22 cellular contexts compared by ENCODE assay signal in the genomic region with DNA sequence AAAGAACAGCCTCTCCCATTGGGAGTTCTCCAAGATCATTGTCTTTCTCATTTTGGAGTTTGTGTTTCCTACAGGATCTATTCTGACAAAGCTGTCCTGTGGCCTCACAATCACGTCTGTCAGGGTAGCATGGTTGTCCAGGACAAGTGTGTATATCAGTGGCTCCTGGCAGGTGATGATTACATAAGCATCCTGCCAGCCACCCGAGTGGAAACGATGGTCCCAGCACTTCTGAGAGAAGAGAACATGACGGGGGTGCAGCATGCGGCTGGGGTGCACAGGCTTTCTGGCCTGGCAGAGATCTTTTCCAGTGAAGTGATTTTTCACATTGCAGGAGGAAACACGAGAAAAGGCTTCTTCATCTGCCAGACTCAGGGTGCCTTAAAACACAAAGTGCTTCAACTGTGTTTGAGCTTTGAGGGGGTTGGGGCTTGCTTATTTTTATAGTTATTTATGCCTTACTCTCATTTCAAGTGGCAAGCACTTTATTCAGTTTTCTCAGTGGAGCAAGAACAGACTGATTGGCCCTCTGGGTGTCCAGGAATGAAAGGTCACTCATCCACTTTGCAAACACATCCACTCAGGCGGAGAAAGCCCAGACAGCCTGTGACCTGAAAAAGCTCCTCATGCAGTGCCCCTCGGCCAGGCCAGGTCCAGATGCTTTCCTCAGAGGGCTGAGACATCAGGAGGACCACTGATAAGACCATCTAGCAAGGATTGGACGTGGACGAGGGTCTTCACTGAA.
"Had no signal": no experiment of that assay in that cellular context is flagged by ENCODE, and none has a peak within 500 bp of the region (broad histone marks: within the 10 kb centered on the region; RNA-seq: fewer than 3 reads in every experiment).

No MANE protein-coding gene starts in this region.

- H3K27me3 ChIP-seq: foreskin keratinocyte, spleen, upper lobe of right lung had no signal

- DNase-seq: activated CD4-positive, alpha-beta memory T cell treated with anti-CD3 and anti-CD28 coated beads, Interleukin-2, amount 10 ng/mL, durations not matched to agents 7 days and 5 days; activated CD4-positive, alpha-beta T cell treated with anti-CD3 and anti-CD28 coated beads, Interleukin-2, amount 10 ng/mL, durations not matched to agents 24 days and 14 days; activated effector memory CD4-positive, alpha-beta T cell treated with Interleukin-2 at 50 U/mL for 16 hours; activated naive CD4-positive, alpha-beta T cell treated with anti-CD3 and anti-CD28 coated beads for 36 hours; activated naive CD8-positive, alpha-beta T cell treated with anti-CD3 and anti-CD28 coated beads, Interleukin-2, amount 10 ng/mL, durations not matched to agents 7 days and 5 days; activated T-cell treated with anti-CD3 and anti-CD28 coated beads, Interleukin-2, amount 50 U/mL, for 72 hours; amygdala; dermis blood vessel endothelial cell; effector CD8-positive, alpha-beta T cell; erythroblast; foreskin keratinocyte; glutamatergic neuron; hippocampal formation; kidney glomerular epithelial cell; naive B cell; occipital lobe; spleen; stimulated activated CD4-positive, alpha-beta T cell treated with anti-CD3 and anti-CD28 coated beads, Interleukin-4, amount 100 ng/mL, for 24 hours; stimulated activated naive CD4-positive, alpha-beta T cell treated with Interleukin-2 at 50 U/mL for 16 hours; upper lobe of right lung had no signal

- H3K4me1 ChIP-seq: spleen, upper lobe of right lung had no signal

- H3K27ac ChIP-seq: foreskin keratinocyte, spleen, thoracic aorta, upper lobe of right lung had no signal

- H3K4me3 ChIP-seq: spleen, thoracic aorta, upper lobe of right lung had no signal

- H3K36me3 ChIP-seq: spleen, thoracic aorta, upper lobe of right lung had no signal

- ATAC-seq: activated CD4-positive, CD25-positive, alpha-beta regulatory T cell treated with anti-CD3 and anti-CD28 coated beads, Interleukin-2, amount 50 U/mL, for 24 hours; activated T-cell treated with anti-CD3 and anti-CD28 coated beads, Interleukin-2, amount 50 U/mL, for 72 hours; foreskin keratinocyte; upper lobe of right lung had no signal

- H3K9me3 ChIP-seq: spleen, thoracic aorta, upper lobe of right lung had no signal
